Comparison of ENCODE assay signal across 8 cellular contexts in genomic region chr2:96267159-96267971, GRCh38. TPM values are rescaled to one million over a fixed set of nuclear protein-coding genes. Genes with fewer than 3 reads are reported as not detected.
DNase-seq lines count a peak whose midpoint lies in the region; ATAC-seq and TF ChIP-seq lines count a peak whose summit lies in the region.

No MANE protein-coding gene starts in this region.

- H4K20me1 ChIP-seq in mammary epithelial cell (ENCODE audit: insufficient read depth, low read length), result no peaks in the 10 kb centered on the region

- CTCF ChIA-PET in Calu3 (lab: Charles Lee) (interaction anchor here (0.7 to 0.9 kb wide), 4 partner anchors 10 to 146 kb away, joined by 3 to 4 read pairs (median 3); partner anchors contain the start of gene NCAPH), mammary epithelial cell (lab: Charles Lee; ENCODE audit: low non-redundant PET) (interaction anchor here (0.6 to 0.7 kb wide), 2 partner anchors 126 to 241 kb away, joined by 7 read pairs; no protein-coding TSS in a partner anchor)

- WGBS in mammary epithelial cell (ENCODE audit: low coverage, missing lambda C conversion rate), result 37% methylated on average over 10 of the region's 12 CpGs
- WGBS in tibial nerve, 2 donors, result 63 to 67% methylated on average over 12 of the region's 12 CpGs

- peaks cover 15% of the 10 kb centered on the region for H3K4me1 Mint-ChIP-seq in Calu3 (ENCODE audit: low read depth, unreplicated experiment)
- H3K4me1 Mint-ChIP-seq in T-helper 1 cell treated with Interleukin-12 subunit alpha and Interleukin-12 subunit beta and Interleukin-4 antibody, amounts not matched to agents 30 μg/mL and 1 μg/mL, for 36 hours (ENCODE audit: low read depth), result peaks cover 37% of the 10 kb centered on the region

- peak overlapping the region; percentile 65 for H3K4me2 ChIP-seq in mammary epithelial cell (ENCODE audit: insufficient read depth, low read depth, low read length)

- H3K27ac Mint-ChIP-seq in Calu3 (ENCODE audit: unreplicated experiment), result no peak overlapping the region
- H3K27ac Mint-ChIP-seq in T-helper 1 cell treated with Interleukin-12 subunit alpha and Interleukin-12 subunit beta and Interleukin-4 antibody, amounts not matched to agents 30 μg/mL and 1 μg/mL, for 36 hours, result peak overlapping the region; percentile 64

- H3K36me3 Mint-ChIP-seq in Calu3 (ENCODE audit: insufficient read depth, unreplicated experiment), result peaks cover 62% of the 10 kb centered on the region
- H3K36me3 Mint-ChIP-seq in T-helper 1 cell treated with Interleukin-12 subunit alpha and Interleukin-12 subunit beta and Interleukin-4 antibody, amounts not matched to agents 30 μg/mL and 1 μg/mL, for 36 hours (ENCODE audit: low read depth), result peaks cover 33% of the 10 kb centered on the region

- no peak for TF ChIP-seq EP300 in tibial nerve (IDR thresholded peaks at IDR 0.05)

- in situ Hi-C loops in mammary epithelial cell (cut with MboI; ENCODE audit: low sequenced_read_pairs in 2 of 2), result loop anchor here in 1 of 2 donors (25.0 kb wide), 1 partner anchor 255 kb away; no protein-coding TSS in a partner anchor

- H3K4me1 ChIP-seq in mammary epithelial cell (ENCODE audit: insufficient read depth, low read length) (peaks cover 24% of the 10 kb centered on the region), mucosa of rectum (ENCODE audit: control insufficient read depth in 2 of 2, insufficient read depth in 2 of 2, low read length in 2 of 2) (peaks cover 24% of the 10 kb centered on the region in 2 donors), tibial nerve (peaks cover 5 to 39% (median 27%) of the 10 kb centered on the region in 4 donors)

- H3K9ac ChIP-seq in mammary epithelial cell (ENCODE audit: insufficient read depth, low read length), result no peak overlapping the region
- H3K9ac ChIP-seq in mucosa of rectum (ENCODE audit: low read depth in 1 of 2, low read length in 2 of 2), result peak overlapping the region; percentile 44 to 85

- no peak for TF ChIP-seq POLR2A in tibial nerve (IDR thresholded peaks at IDR 0.05)

- no peak overlapping the region for H3K27ac ChIP-seq in mammary epithelial cell (ENCODE audit: insufficient read depth, low read depth, low read length)
- no peak overlapping the region for H3K27ac ChIP-seq in mucosa of rectum (ENCODE audit: low read depth in 2 of 2, low read length in 2 of 2)
- H3K27ac ChIP-seq in tibial nerve, result peak overlapping the region in 1 of 4 donors; percentile 96

- H3K4me3 Mint-ChIP-seq in Calu3 (ENCODE audit: low read depth, unreplicated experiment), result peak overlapping the region; percentile 88
- peak overlapping the region; percentile 79 for H3K4me3 Mint-ChIP-seq in T-helper 1 cell treated with Interleukin-12 subunit alpha and Interleukin-12 subunit beta and Interleukin-4 antibody, amounts not matched to agents 30 μg/mL and 1 μg/mL, for 36 hours

- H3K9me3 ChIP-seq in mammary epithelial cell (replicated peaks; ENCODE audit: insufficient read depth, low read length), result no peaks in the 10 kb centered on the region
- no peaks in the 10 kb centered on the region for H3K9me3 ChIP-seq in mucosa of rectum (ENCODE audit: control insufficient read depth in 2 of 2, low read length in 2 of 2)
- H3K9me3 ChIP-seq in tibial nerve, result no peaks in the 10 kb centered on the region

- no peaks in the 10 kb centered on the region for H3K27me3 ChIP-seq in mammary epithelial cell (ENCODE audit: insufficient read depth, low read length)
- H3K27me3 ChIP-seq in mucosa of rectum (ENCODE audit: control insufficient read depth in 2 of 2, insufficient read depth in 2 of 2, low read length in 2 of 2), result no peaks in the 10 kb centered on the region
- H3K27me3 ChIP-seq in tibial nerve, result no peaks in the 10 kb centered on the region

- peaks cover 64% of the 10 kb centered on the region for H3K79me2 ChIP-seq in mammary epithelial cell (ENCODE audit: insufficient read depth, low read length)

- intact Hi-C loops in Calu3 (cut with micrococcal nuclease; ENCODE audit: unreplicated experiment) (loop anchor here (10.0 kb wide), 3 partner anchors 133 to 273 kb away; partner anchors contain the start of genes ANKRD36C and ASTL), mammary epithelial cell (cut with micrococcal nuclease) (loop anchor here (2.0 kb wide), 1 partner anchor 129 kb away; the partner anchor contains the start of gene ASTL)

- H3K36me3 ChIP-seq in mammary epithelial cell (ENCODE audit: insufficient read depth, low read length) (peaks cover 15% of the 10 kb centered on the region), mucosa of rectum (ENCODE audit: control insufficient read depth in 2 of 2, insufficient read depth in 2 of 2, low read length in 2 of 2) (peaks cover 39 to 46% of the 10 kb centered on the region in 2 donors), tibial nerve (peaks cover 0 to 69% (median 17%) of the 10 kb centered on the region in 3 donors)

- BruUV-seq in Calu3 (replicated peaks; lab: Mats Ljungman, UMichigan) (no TSS peak), mammary epithelial cell (replicated peaks; lab: Mats Ljungman, UMichigan) (no TSS peak)

- dilution Hi-C loops in mammary epithelial cell (cut with HindIII; ENCODE audit: low sequenced_read_pairs), result loop anchor here (5.0 kb wide), 1 partner anchor 75 kb away; no protein-coding TSS in a partner anchor

- H3K9me3 Mint-ChIP-seq in Calu3 (ENCODE audit: low read depth, unreplicated experiment), result no peaks in the 10 kb centered on the region
- no peaks in the 10 kb centered on the region for H3K9me3 Mint-ChIP-seq in T-helper 1 cell treated with Interleukin-12 subunit alpha and Interleukin-12 subunit beta and Interleukin-4 antibody, amounts not matched to agents 30 μg/mL and 1 μg/mL, for 36 hours

- no peak for ATAC-seq in GM18520 (IDR thresholded peaks at IDR 0.05; ENCODE audit: unreplicated experiment)
- no peak for ATAC-seq in GM21447 (IDR thresholded peaks at IDR 0.05; ENCODE audit: unreplicated experiment)

- H3K4me3 ChIP-seq in mammary epithelial cell (replicated peaks in 1 of 3; ENCODE audit: insufficient read depth in 1 of 3, low read depth in 2 of 3, low read length in 3 of 3), result peak overlapping the region; percentile 61 to 98 (median 87)
- H3K4me3 ChIP-seq in mucosa of rectum (ENCODE audit: low read length in 2 of 2), result peak overlapping the region; percentile 55 to 96
- H3K4me3 ChIP-seq in tibial nerve, result peak overlapping the region in 3 of 4 donors; percentile 90 to 98 (median 94)

- peak; percentile 55 for DNase-seq in Calu3
- peak; percentile 66 for DNase-seq in HuH-7 (ENCODE audit: low spot score)
- DNase-seq in mammary epithelial cell, result peak; percentile 43
- no peak for DNase-seq in tibial nerve (ENCODE audit: low spot score in 2 of 2)

- H2AFZ ChIP-seq in mammary epithelial cell (ENCODE audit: low read depth, low read length), result no peak overlapping the region

- no peak for TF ChIP-seq CTCF in Calu3 (IDR thresholded peaks at IDR 0.05; ENCODE audit: unreplicated experiment)
- TF ChIP-seq CTCF in mammary epithelial cell (conservative IDR thresholded peaks at IDR 0.05 in 1 of 2, IDR thresholded peaks at IDR 0.05 in 1 of 2; ENCODE audit: extremely low read depth in 1 of 2, insufficient read depth in 1 of 2, low read depth in 1 of 2, low read length in 2 of 2), result peak; percentile 44 to 50
- peak in 1 of 5 experiments; percentile 7 for TF ChIP-seq CTCF in tibial nerve (IDR thresholded peaks at IDR 0.05)

- no peaks in the 10 kb centered on the region for H3K27me3 Mint-ChIP-seq in Calu3 (ENCODE audit: unreplicated experiment)
- H3K27me3 Mint-ChIP-seq in T-helper 1 cell treated with Interleukin-12 subunit alpha and Interleukin-12 subunit beta and Interleukin-4 antibody, amounts not matched to agents 30 μg/mL and 1 μg/mL, for 36 hours (ENCODE audit: low read depth), result no peaks in the 10 kb centered on the region

RNA-seq across cellular contexts. Expression of gene CIAO1, which starts 1.3 kb away (rescaled TPM):
- 75.7 and 85.9 TPM in 2 replicates for total RNA-seq in Calu3 (2022)
- total RNA-seq in mammary epithelial cell, result 10 to 100 TPM; 64.5 to 93.9 TPM
- polyA plus RNA-seq in mammary epithelial cell, result 92.4 TPM
- 108 TPM for polyA minus RNA-seq in mammary epithelial cell
- total RNA-seq in tibial nerve, result 100 to 1,000 TPM; 132 to 172 (median 151) TPM

RNA-seq across cellular contexts. Expression of gene TMEM127, which starts 1.6 kb away (rescaled TPM):
- total RNA-seq in Calu3 (2022) (50.7 and 53.2 TPM in 2 replicates), mammary epithelial cell (10 to 100 TPM; 39.9 to 43.8 TPM), tibial nerve (10 to 100 TPM; 27.1 to 35.4 (median 30.7) TPM)
- polyA plus RNA-seq in mammary epithelial cell, result 47.6 TPM
- 36.5 TPM for polyA minus RNA-seq in mammary epithelial cell

RNA-seq across cellular contexts. Expression of gene SNRNP200, which starts 38.0 kb away (rescaled TPM):
- total RNA-seq in Calu3 (2022) (140 and 143 TPM in 2 replicates), mammary epithelial cell (10 to 100 TPM; 45.5 to 93.8 TPM), tibial nerve (100 to 1,000 TPM in 1 of 4 donors, 10 to 100 TPM in 3; 79.4 to 106 (median 90.1) TPM)
- polyA plus RNA-seq in mammary epithelial cell, result 108 TPM
- 191 TPM for polyA minus RNA-seq in mammary epithelial cell

RNA-seq across cellular contexts. Expression of gene ITPRIPL1, which starts 57.8 kb away (rescaled TPM):
- total RNA-seq in Calu3 (2022) (1.2 and 1.7 TPM in 2 replicates), mammary epithelial cell (1 to 10 TPM in 1 of 2 donors, under 1 TPM in 1; 0.28 to 1.3 TPM), tibial nerve (1 to 10 TPM in 3 of 4 donors, under 1 TPM in 1; 0.98 to 4.2 (median 2.2) TPM)
- polyA plus RNA-seq in mammary epithelial cell, result 0.17 TPM
- not detected for polyA minus RNA-seq in mammary epithelial cell

RNA-seq across cellular contexts. Expression of gene STARD7, which starts 58.7 kb away (rescaled TPM):
- total RNA-seq in Calu3 (2022), result 119 and 123 TPM in 2 replicates
- total RNA-seq in mammary epithelial cell, result 100 to 1,000 TPM in 1 of 2 donors, 10 to 100 TPM in 1; 96.7 to 241 TPM
- 65.8 TPM for polyA plus RNA-seq in mammary epithelial cell
- 90.8 TPM for polyA minus RNA-seq in mammary epithelial cell
- 100 to 1,000 TPM in 1 of 4 donors, 10 to 100 TPM in 3; 77.3 to 111 (median 85.0) TPM for total RNA-seq in tibial nerve

Comparison
In these comparisons a context has a peak if more than half of its experiments do, and no peak if none do; other contexts are left out.
1. DNase-seq: peak in Calu3 (single experiment), HuH-7 (single experiment) and mammary epithelial cell (single experiment); none in tibial nerve (0 of 2).
2. Peak in every context shown above with its lines, with median percentiles within 50 percentile points of each other: H3K4me3 ChIP-seq.